Comparison of ENCODE assay signal across 31 cellular contexts in genomic region chr6:40131675-40132074, GRCh38.
"Had no signal": no experiment of that assay in that cellular context is flagged by ENCODE, and none has a peak within 500 bp of the region (broad histone marks: within the 10 kb centered on the region; RNA-seq: fewer than 3 reads in every experiment).

No MANE protein-coding gene starts in this region.

- H3K27me3 ChIP-seq: ascending aorta, breast epithelium, cardiac muscle cell, dorsolateral prefrontal cortex had no signal

- H3K27me3 Mint-ChIP-seq: activated CD4-positive, alpha-beta memory T cell treated with anti-CD3 and anti-CD28 coated beads, Interleukin-2, amount 10 ng/mL, durations not matched to agents 7 days and 5 days; activated naive CD4-positive, alpha-beta T cell treated with anti-CD3 and anti-CD28 coated beads, Interleukin-2, amount 10 ng/mL, durations not matched to agents 7 days and 5 days; activated naive CD8-positive, alpha-beta T cell treated with anti-CD3 and anti-CD28 coated beads, Interleukin-2, amount 10 ng/mL, durations not matched to agents 7 days and 5 days; activated T-cell treated with anti-CD3 and anti-CD28 coated beads, Interleukin-2, amount 50 U/mL, for 24 hours; dendritic cell treated with granulocyte-macrophage colony-stimulating factor and Interleukin-4, amounts not matched to agents 40 ng/mL and 50 ng/mL, for 4 days had no signal

- H3K36me3 ChIP-seq: ascending aorta, breast epithelium, cardiac muscle cell had no signal

- H3K4me3 ChIP-seq: ascending aorta, breast epithelium, cardiac muscle cell, coronary artery, dorsolateral prefrontal cortex had no signal

- H3K27ac Mint-ChIP-seq: activated CD4-positive, alpha-beta memory T cell treated with anti-CD3 and anti-CD28 coated beads, Interleukin-2, amount 10 ng/mL, durations not matched to agents 7 days and 5 days; activated CD4-positive, alpha-beta T cell treated with anti-CD3 and anti-CD28 coated beads, Interleukin-2, amount 10 ng/mL, durations not matched to agents 7 days and 5 days; activated naive CD4-positive, alpha-beta T cell treated with anti-CD3 and anti-CD28 coated beads, Interleukin-2, amount 10 ng/mL, durations not matched to agents 7 days and 5 days; activated naive CD4-positive, alpha-beta T cell treated with anti-CD3 and anti-CD28 coated beads, Interleukin-2, amount 50 U/mL, for 72 hours; activated naive CD8-positive, alpha-beta T cell treated with anti-CD3 and anti-CD28 coated beads, Interleukin-2, amount 10 ng/mL, durations not matched to agents 7 days and 5 days; activated T-cell treated with anti-CD3 and anti-CD28 coated beads, Interleukin-2, amount 50 U/mL, for 24 hours; activated T-cell treated with anti-CD3 and anti-CD28 coated beads, Interleukin-2, amount 50 U/mL, for 72 hours; brain; dendritic cell treated with granulocyte-macrophage colony-stimulating factor and Interleukin-4, amounts not matched to agents 40 ng/mL and 50 ng/mL, for 4 days; endodermal cell; WTC11 had no signal

- H3K9me3 ChIP-seq: ascending aorta, breast epithelium had no signal

- H3K4me3 Mint-ChIP-seq: activated CD4-positive, alpha-beta memory T cell treated with anti-CD3 and anti-CD28 coated beads, Interleukin-2, amount 10 ng/mL, durations not matched to agents 7 days and 5 days; activated CD4-positive, alpha-beta T cell treated with anti-CD3 and anti-CD28 coated beads, Interleukin-2, amount 10 ng/mL, durations not matched to agents 7 days and 5 days; activated naive CD4-positive, alpha-beta T cell treated with anti-CD3 and anti-CD28 coated beads, Interleukin-2, amount 10 ng/mL, durations not matched to agents 7 days and 5 days; activated naive CD8-positive, alpha-beta T cell treated with anti-CD3 and anti-CD28 coated beads, Interleukin-2, amount 10 ng/mL, durations not matched to agents 7 days and 5 days; activated T-cell treated with anti-CD3 and anti-CD28 coated beads, Interleukin-2, amount 50 U/mL, for 24 hours; activated T-cell treated with anti-CD3 and anti-CD28 coated beads, Interleukin-2, amount 50 U/mL, for 72 hours; brain; dendritic cell treated with granulocyte-macrophage colony-stimulating factor and Interleukin-4, amounts not matched to agents 40 ng/mL and 50 ng/mL, for 4 days; endodermal cell; WTC11 had no signal

- H3K4me1 Mint-ChIP-seq: activated CD4-positive, alpha-beta memory T cell treated with anti-CD3 and anti-CD28 coated beads, Interleukin-2, amount 10 ng/mL, durations not matched to agents 7 days and 5 days; activated CD4-positive, alpha-beta T cell treated with anti-CD3 and anti-CD28 coated beads, Interleukin-2, amount 10 ng/mL, durations not matched to agents 7 days and 5 days; activated naive CD4-positive, alpha-beta T cell treated with anti-CD3 and anti-CD28 coated beads, Interleukin-2, amount 10 ng/mL, durations not matched to agents 7 days and 5 days; activated naive CD8-positive, alpha-beta T cell treated with anti-CD3 and anti-CD28 coated beads, Interleukin-2, amount 10 ng/mL, durations not matched to agents 7 days and 5 days; brain; endodermal cell; WTC11 had no signal

- ATAC-seq: activated naive CD4-positive, alpha-beta T cell treated with anti-CD3 and anti-CD28 coated beads, Interleukin-2, amount 50 U/mL, for 72 hours; activated T-cell treated with anti-CD3 and anti-CD28 coated beads, Interleukin-2, amount 50 U/mL, for 72 hours; esophagus mucosa; WTC11 had no signal

- H3K36me3 Mint-ChIP-seq: activated naive CD4-positive, alpha-beta T cell treated with anti-CD3 and anti-CD28 coated beads, Interleukin-2, amount 10 ng/mL, durations not matched to agents 7 days and 5 days; activated naive CD4-positive, alpha-beta T cell treated with anti-CD3 and anti-CD28 coated beads, Interleukin-2, amount 50 U/mL, for 72 hours; activated naive CD8-positive, alpha-beta T cell treated with anti-CD3 and anti-CD28 coated beads, Interleukin-2, amount 10 ng/mL, durations not matched to agents 7 days and 5 days; brain; WTC11 had no signal

- H3K27ac ChIP-seq: ascending aorta, breast epithelium, cardiac muscle cell, coronary artery, dorsolateral prefrontal cortex, VCaP had no signal

- H3K4me1 ChIP-seq: ascending aorta, breast epithelium had no signal

- DNase-seq: activated CD4-positive, alpha-beta memory T cell treated with anti-CD3 and anti-CD28 coated beads, Interleukin-2, amount 10 ng/mL, durations not matched to agents 7 days and 5 days; activated CD4-positive, alpha-beta T cell treated with anti-CD3 and anti-CD28 coated beads for 1 hour; activated CD4-positive, alpha-beta T cell treated with anti-CD3 and anti-CD28 coated beads for 4 hours; activated CD4-positive, alpha-beta T cell treated with anti-CD3 and anti-CD28 coated beads, Interleukin-2, amount 10 ng/mL, durations not matched to agents 7 days and 5 days; activated CD4-positive, alpha-beta T cell treated with anti-CD3 and anti-CD28 coated beads, Interleukin-2, amount 50 U/mL, for 4 hours; activated CD8-positive, alpha-beta memory T cell treated with anti-CD3 and anti-CD28 coated beads, Interleukin-2, amount 50 U/mL, for 48 hours; activated gamma-delta T cell; activated naive CD4-positive, alpha-beta T cell; activated naive CD4-positive, alpha-beta T cell treated with anti-CD3 and anti-CD28 coated beads, Interleukin-2, amount 10 ng/mL, durations not matched to agents 7 days and 5 days; activated naive CD8-positive, alpha-beta T cell treated with anti-CD3 and anti-CD28 coated beads, Interleukin-2, amount 10 ng/mL, durations not matched to agents 7 days and 5 days; activated T-cell treated with anti-CD3 and anti-CD28 coated beads for 4 hours; activated T-cell treated with anti-CD3 and anti-CD28 coated beads, Interleukin-2, amount 50 U/mL, for 24 hours; activated T-cell treated with anti-CD3 and anti-CD28 coated beads, Interleukin-2, amount 50 U/mL, for 72 hours; central memory CD4-positive, alpha-beta T cell; cerebellar nuclear complex; dorsolateral prefrontal cortex; effector memory CD4-positive, alpha-beta T cell; endodermal cell; foreskin fibroblast; head of caudate nucleus; T-helper 2 cell had no signal

- H3K9me3 Mint-ChIP-seq: activated naive CD4-positive, alpha-beta T cell treated with anti-CD3 and anti-CD28 coated beads, Interleukin-2, amount 10 ng/mL, durations not matched to agents 7 days and 5 days; activated T-cell treated with anti-CD3 and anti-CD28 coated beads, Interleukin-2, amount 50 U/mL, for 24 hours; endodermal cell had no signal
